In the genomic region with DNA sequence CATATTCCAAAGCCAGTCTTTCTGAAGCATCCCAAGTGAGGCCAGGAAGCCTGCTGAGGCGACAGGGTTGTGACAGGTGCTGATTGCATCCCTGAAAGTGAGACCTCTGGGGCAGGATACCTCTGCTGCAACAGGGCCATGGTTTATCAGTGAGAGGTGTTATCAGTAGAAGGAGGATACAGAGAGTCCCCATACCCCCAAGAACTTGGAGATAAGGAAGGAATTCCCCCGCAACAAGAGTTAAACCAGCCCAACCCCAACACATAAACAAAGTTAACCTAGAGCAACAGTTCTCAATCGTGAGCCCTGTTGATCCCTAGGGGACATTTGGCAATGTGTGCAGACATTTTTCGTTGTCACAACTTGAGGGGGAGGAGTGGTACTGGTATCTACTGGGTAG, we compare ENCODE assay signal across 11 cellular contexts.
"Had no signal": no experiment of that assay in that cellular context is flagged by ENCODE, and none has a peak within 500 bp of the region (broad histone marks: within the 10 kb centered on the region; RNA-seq: fewer than 3 reads in every experiment).

No MANE protein-coding gene starts in this region.

- H3K9me3 Mint-ChIP-seq: GM23338, H9 had no signal

- DNase-seq: GM23248, GOT3, H7, H9, HCEC 1CT, HFFc6 had no signal

- H3K9me3 ChIP-seq: HAP-1 had no signal

- FAIRE-seq: H1, H54 had no signal

- H3K27ac Mint-ChIP-seq: GM23338, H9, HFFc6 had no signal

- H3K4me2 ChIP-seq: GM23338 had no signal

- H3K9ac ChIP-seq: GM23248 had no signal

- H3K4me3 ChIP-seq: GM23248, GM23338, HAP-1 had no signal

- H3K27ac ChIP-seq: GM23248 had no signal

- ATAC-seq: GM23338, HCT116 had no signal

- H2AFZ ChIP-seq: GM23248, GM23338 had no signal

- H3K36me3 ChIP-seq: HAP-1 had no signal

- H3K4me3 Mint-ChIP-seq: GM23338, H9, HFFc6 had no signal

- H3K4me1 ChIP-seq: HAP-1 had no signal
